ENCODE assay signal across 1 cellular context in genomic region chr4:185880571-185880970, GRCh38.
TF ChIP-seq lines count a peak whose summit lies in the region.

No MANE protein-coding gene starts in this region.

TF ChIP-seq in H1, 55 proteins besides CTCF, POLR2A, EP300 and RAD21 (continued from another document):
- TF ChIP-seq USF2 (IDR thresholded peaks at IDR 0.05; ENCODE audit: low read length): no peak
